Comparison of ENCODE assay signal across 25 cellular contexts in genomic region chr12:107159384-107159900, GRCh38.
"Had no signal": no experiment of that assay in that cellular context is flagged by ENCODE, and none has a peak within 500 bp of the region (broad histone marks: within the 10 kb centered on the region; RNA-seq: fewer than 3 reads in every experiment).

No MANE protein-coding gene starts in this region.

- H3K36me3 ChIP-seq: neutrophil had no signal

- H3K4me3 ChIP-seq: skin epidermis had no signal

- H3K27ac ChIP-seq: neutrophil, skin epidermis had no signal

- FAIRE-seq: endothelial cell of umbilical vein, kidney had no signal

- H3K9me3 ChIP-seq: neutrophil had no signal

- DNase-seq: activated CD4-positive, alpha-beta T cell treated with anti-CD3 and anti-CD28 coated beads for 36 hours; activated CD4-positive, CD25-positive, alpha-beta regulatory T cell; activated CD8-positive, alpha-beta memory T cell treated with anti-CD3 and anti-CD28 coated beads, Interleukin-2, amount 10 ng/mL, durations not matched to agents 7 days and 5 days; activated CD8-positive, alpha-beta T cell treated with anti-CD3 and anti-CD28 coated beads, Interleukin-2, amount 10 ng/mL, durations not matched to agents 7 days and 5 days; activated naive CD8-positive, alpha-beta T cell treated with anti-CD3 and anti-CD28 coated beads, Interleukin-2, amount 50 U/mL, for 24 hours; activated T-cell treated with anti-CD3 and anti-CD28 coated beads, Interleukin-2, amount 50 U/mL, for 48 hours; amygdala; caudate nucleus; cortex of kidney; effector memory CD8-positive, alpha-beta T cell; foreskin fibroblast; head of caudate nucleus; hippocampal formation; immature natural killer cell; kidney; left colon; mammary epithelial cell; naive B cell; nephron progenitor cell; stimulated activated CD4-positive, alpha-beta T cell treated with anti-CD3 and anti-CD28 coated beads, Interleukin-12 subunit alpha, Interleukin-12 subunit beta, amount 100 ng/mL, for 4 hours; stimulated activated CD4-positive, alpha-beta T cell treated with anti-CD3 and anti-CD28 coated beads, Interleukin-4, amount 100 ng/mL, for 1 hour; stimulated activated naive CD8-positive, alpha-beta T cell treated with anti-CD3 and anti-CD28 coated beads, Interleukin-15, Interleukin-2, amounts not matched to agents 100 U/mL and 50 U/mL, for 24 hours had no signal
